In genomic region chr14:52948039-52948438, GRCh38 we compare ENCODE assay signal across 1 cellular context.
A peak's percentile ranks its signal among the peaks of the same experiment; 100 is the strongest.
TF ChIP-seq lines count a peak whose summit lies in the region.

No MANE protein-coding gene starts in this region.

TF ChIP-seq in HepG2, 621 proteins besides CTCF, POLR2A, EP300 and RAD21 (continued from another document):
- no peak for TF ChIP-seq ZNF138 (CRISPR knock-in tag; IDR thresholded peaks at IDR 0.05; ENCODE audit: low read depth)
- TF ChIP-seq, protein P1, sequence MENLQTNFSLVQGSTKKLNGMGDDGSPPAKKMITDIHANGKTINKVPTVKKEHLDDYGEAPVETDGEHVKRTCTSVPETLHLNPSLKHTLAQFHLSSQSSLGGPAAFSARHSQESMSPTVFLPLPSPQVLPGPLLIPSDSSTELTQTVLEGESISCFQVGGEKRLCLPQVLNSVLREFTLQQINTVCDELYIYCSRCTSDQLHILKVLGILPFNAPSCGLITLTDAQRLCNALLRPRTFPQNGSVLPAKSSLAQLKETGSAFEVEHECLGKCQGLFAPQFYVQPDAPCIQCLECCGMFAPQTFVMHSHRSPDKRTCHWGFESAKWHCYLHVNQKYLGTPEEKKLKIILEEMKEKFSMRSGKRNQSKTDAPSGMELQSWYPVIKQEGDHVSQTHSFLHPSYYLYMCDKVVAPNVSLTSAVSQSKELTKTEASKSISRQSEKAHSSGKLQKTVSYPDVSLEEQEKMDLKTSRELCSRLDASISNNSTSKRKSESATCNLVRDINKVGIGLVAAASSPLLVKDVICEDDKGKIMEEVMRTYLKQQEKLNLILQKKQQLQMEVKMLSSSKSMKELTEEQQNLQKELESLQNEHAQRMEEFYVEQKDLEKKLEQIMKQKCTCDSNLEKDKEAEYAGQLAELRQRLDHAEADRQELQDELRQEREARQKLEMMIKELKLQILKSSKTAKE (CRISPR knock-in tag; IDR thresholded peaks at IDR 0.05; ENCODE audit: borderline replicate concordance), result peak; percentile 76; the same call in 1 of the 2 replicates
- peak; percentile 33; the same call in 1 of the 2 replicates for TF ChIP-seq KAT8 (CRISPR knock-in tag; IDR thresholded peaks at IDR 0.05)
- TF ChIP-seq ZNF770 (CRISPR knock-in tag; IDR thresholded peaks at IDR 0.05), result no peak
- TF ChIP-seq ZNF251 (CRISPR knock-in tag; IDR thresholded peaks at IDR 0.05), result no peak
- TF ChIP-seq, protein P2, sequence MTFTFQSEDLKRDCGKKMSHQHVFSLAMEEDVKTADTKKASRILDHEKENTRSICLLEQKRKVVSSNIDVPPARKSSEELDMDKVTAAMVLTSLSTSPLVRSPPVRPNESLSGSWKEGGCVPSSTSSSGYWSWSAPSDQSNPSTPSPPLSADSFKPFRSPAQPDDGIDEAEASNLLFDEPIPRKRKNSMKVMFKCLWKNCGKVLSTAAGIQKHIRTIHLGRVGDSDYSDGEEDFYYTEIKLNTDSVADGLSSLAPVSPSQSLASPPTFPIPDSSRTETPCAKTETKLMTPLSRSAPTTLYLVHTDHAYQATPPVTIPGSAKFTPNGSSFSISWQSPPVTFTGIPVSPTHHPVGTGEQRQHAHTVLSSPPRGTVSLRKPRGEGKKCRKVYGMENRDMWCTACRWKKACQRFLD (CRISPR knock-in tag; IDR thresholded peaks at IDR 0.05; ENCODE audit: borderline replicate concordance), result no peak
- peak; percentile 74 for TF ChIP-seq MED1 (CRISPR knock-in tag; IDR thresholded peaks at IDR 0.05)
- peak; percentile 43; the same call in 1 of the 2 replicates for TF ChIP-seq DMAP1 (CRISPR knock-in tag; IDR thresholded peaks at IDR 0.05)
- no peak for TF ChIP-seq E2F5 (CRISPR knock-in tag; conservative IDR thresholded peaks at IDR 0.05)
- no peak for TF ChIP-seq GATA4 (IDR thresholded peaks at IDR 0.05; ENCODE audit: borderline replicate concordance, low read depth)
- TF ChIP-seq ARNT (IDR thresholded peaks at IDR 0.05), result no peak
